ENCODE assay signal across 3 cellular contexts in the genomic region with DNA sequence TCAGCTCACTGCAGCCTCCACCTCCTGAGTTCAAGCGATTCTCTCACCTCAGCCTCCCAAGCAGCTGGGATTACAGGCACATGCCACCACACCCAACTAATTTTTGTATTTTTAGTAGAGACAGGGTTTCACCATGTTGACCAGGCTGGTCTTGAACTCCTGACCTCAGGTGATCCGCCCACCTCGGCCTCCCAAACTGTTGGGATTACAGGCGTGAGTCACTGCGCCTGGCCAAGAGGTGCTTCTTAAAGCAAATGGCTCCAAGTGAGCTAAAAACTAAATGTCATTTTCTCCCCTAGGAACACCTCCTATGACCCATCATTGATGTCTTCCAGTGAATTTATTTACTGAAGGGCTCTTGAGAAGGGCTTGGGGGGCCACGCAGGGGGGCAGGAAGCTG. TPM values are rescaled to one million over a fixed set of nuclear protein-coding genes. Genes with fewer than 3 reads are reported as not detected.
"Had no signal": no experiment of that assay in that cellular context is flagged by ENCODE, and none has a peak within 500 bp of the region (broad histone marks: within the 10 kb centered on the region; RNA-seq: fewer than 3 reads in every experiment).

No MANE protein-coding gene starts in this region.

RNA-seq across cellular contexts. Expression of gene ACE, which starts 22.5 kb away (rescaled TPM):
- total RNA-seq: activated CD4-positive, alpha-beta T cell treated with anti-CD3 and anti-CD28 coated beads, Interleukin-2, amount 10 ng/mL, durations not matched to agents 24 days and 14 days; activated naive CD8-positive, alpha-beta T cell treated with anti-CD3 and anti-CD28 coated beads for 36 hours; bronchial epithelial cell had no signal
